19 cellular contexts compared by ENCODE assay signal in the genomic region with DNA sequence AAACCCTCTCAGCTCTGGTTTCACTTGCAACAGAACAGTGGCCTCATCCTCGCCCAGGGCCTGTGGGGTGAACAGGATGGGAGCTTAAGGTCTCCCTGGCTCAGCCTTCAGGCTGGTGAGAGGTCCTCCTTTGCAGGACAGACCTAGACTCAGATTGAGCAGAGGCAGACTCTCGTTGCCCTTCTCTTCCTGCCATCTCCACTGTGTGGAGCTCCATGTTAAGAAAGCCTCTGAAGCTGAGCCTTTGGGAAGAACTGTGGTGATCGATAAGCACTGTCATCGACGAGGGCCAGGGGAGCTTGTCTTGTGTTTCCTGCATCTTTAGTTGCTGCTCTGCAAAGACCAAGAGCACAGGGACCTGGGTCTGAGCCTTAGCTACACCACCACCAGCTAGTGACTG. TPM values are rescaled to one million over a fixed set of nuclear protein-coding genes. Genes with fewer than 3 reads are reported as not detected.
DNase-seq lines count a peak whose midpoint lies in the region; ATAC-seq, FAIRE-seq and TF ChIP-seq lines count a peak whose summit lies in the region.
"Had no signal": no experiment of that assay in that cellular context is flagged by ENCODE, and none has a peak within 500 bp of the region (broad histone marks: within the 10 kb centered on the region; RNA-seq: fewer than 3 reads in every experiment).

No MANE protein-coding gene starts in this region.

- H3K4me2 ChIP-seq in mesendoderm (ENCODE audit: low read length) = no peak overlapping the region
- H3K4me2 ChIP-seq: BLaER1 treated with 17β-estradiol and CSF1 and Interleukin-3, amounts not matched to agents 10 nM and 100 nM had no signal

- FAIRE-seq in D721Med (lab: Jason Lieb, UNC) = no peak
- FAIRE-seq: GM12892, HTR-8/SVneo had no signal

- DNase-seq in D721Med (ENCODE audit: insufficient read length, low spot score) = no peak
- peak; percentile 4 for DNase-seq in NCI-H69 (lab: John Stamatoyannopoulos, UW)
- DNase-seq in endodermal cell = no peak
- DNase-seq in mesendoderm = no peak
- no peak for DNase-seq in hypothalamus (lab: John Stamatoyannopoulos, UW)
- DNase-seq: CD8-positive, alpha-beta memory T cell; H7; NCI-H1105 treated with DMSO at 0.1 percent for 48 hours; NCI-H187 treated with DMSO at 0.1 percent for 48 hours; NCI-H526 treated with DMSO at 0.1 percent for 48 hours had no signal

- H3K56ac ChIP-seq in mesendoderm (ENCODE audit: low read length) = no peak overlapping the region

- no peaks in the 10 kb centered on the region for H3K4me1 Mint-ChIP-seq in endodermal cell
- H3K4me1 Mint-ChIP-seq: CD8-positive, alpha-beta memory T cell had no signal

- no peak overlapping the region for H2AK5ac ChIP-seq in mesendoderm (ENCODE audit: low read length)

- H3K27me3 ChIP-seq in endodermal cell (ENCODE audit: control insufficient read depth, insufficient read depth, low read length, poor library complexity, severe bottlenecking) (no peaks in the 10 kb centered on the region), mesendoderm (ENCODE audit: insufficient read depth, low read length, poor library complexity) (no peaks in the 10 kb centered on the region)
- H3K27me3 ChIP-seq: BLaER1 treated with 17β-estradiol and CSF1 and Interleukin-3, amounts not matched to agents 10 nM and 100 nM had no signal

- H3K79me2 ChIP-seq in mesendoderm (ENCODE audit: control insufficient read depth, insufficient read depth, low read length) = no peaks in the 10 kb centered on the region

- H4K5ac ChIP-seq in mesendoderm (ENCODE audit: low read length) = no peak overlapping the region

- no peaks in the 10 kb centered on the region for H3K79me1 ChIP-seq in mesendoderm (ENCODE audit: low read length)

- no peak overlapping the region for H2BK5ac ChIP-seq in mesendoderm (ENCODE audit: low read length)

- H3K4me1 ChIP-seq in endodermal cell (ENCODE audit: control insufficient read depth, insufficient read depth, low read length) (no peaks in the 10 kb centered on the region), mesendoderm (ENCODE audit: control insufficient read depth, low read depth, low read length) (no peaks in the 10 kb centered on the region)
- H3K4me1 ChIP-seq: BLaER1 treated with 17β-estradiol and CSF1 and Interleukin-3, amounts not matched to agents 10 nM and 100 nM had no signal

- no peak overlapping the region for H2BK15ac ChIP-seq in mesendoderm (replicated peaks; ENCODE audit: low read depth)

- H3K23ac ChIP-seq in mesendoderm (ENCODE audit: low read length) = peak overlapping the region; percentile 45

- no peaks in the 10 kb centered on the region for H3K36me3 Mint-ChIP-seq in endodermal cell (ENCODE audit: low read depth)
- H3K36me3 Mint-ChIP-seq: CD8-positive, alpha-beta memory T cell had no signal

- WGBS in endodermal cell (ENCODE audit: insufficient coverage in 1 of 2, insufficient read length in 1 of 2), 2 experiments = 71 to 81% methylated on average over 3 to 5 of the region's 5 CpGs
- WGBS in mesendoderm (ENCODE audit: extremely low coverage, insufficient coverage, low lambda C conversion rate) = no CpG with 5 or more reads among the region's 5 CpGs

- H3K27me3 Mint-ChIP-seq in endodermal cell (ENCODE audit: insufficient read depth) = peaks cover 3% of the 10 kb centered on the region

- H3K9me3 Mint-ChIP-seq in endodermal cell = no peaks in the 10 kb centered on the region
- H3K9me3 Mint-ChIP-seq: CD8-positive, alpha-beta memory T cell had no signal

- H3K27ac ChIP-seq in endodermal cell (ENCODE audit: low read depth, low read length) (no peak overlapping the region), mesendoderm (ENCODE audit: low read depth, low read length) (no peak overlapping the region)
- H3K27ac ChIP-seq: BLaER1 treated with 17β-estradiol and CSF1 and Interleukin-3, amounts not matched to agents 10 nM and 100 nM had no signal

- H3K4ac ChIP-seq in mesendoderm (ENCODE audit: low read depth, low read length) = no peak overlapping the region

- H3K36me3 ChIP-seq in endodermal cell (ENCODE audit: control insufficient read depth, insufficient read depth, low read length) = no peaks in the 10 kb centered on the region
- no peaks in the 10 kb centered on the region for H3K36me3 ChIP-seq in mesendoderm (ENCODE audit: control insufficient read depth, insufficient read depth, low read length)
- H3K36me3 ChIP-seq: BLaER1 treated with 17β-estradiol and CSF1 and Interleukin-3, amounts not matched to agents 10 nM and 100 nM had no signal

- no peaks in the 10 kb centered on the region for H3K9me3 ChIP-seq in endodermal cell (ENCODE audit: control insufficient read depth, low read length)
- H3K9me3 ChIP-seq: BLaER1 treated with 17β-estradiol and CSF1 and Interleukin-3, amounts not matched to agents 10 nM and 100 nM had no signal

- ATAC-seq in HG03175 (IDR thresholded peaks at IDR 0.05; ENCODE audit: unreplicated experiment) (no peak), GM21528 (IDR thresholded peaks at IDR 0.05; ENCODE audit: low FRiP score, unreplicated experiment) (no peak)
- ATAC-seq: Right ventricle myocardium inferior had no signal

- no peak overlapping the region for H3K27ac Mint-ChIP-seq in endodermal cell
- H3K27ac Mint-ChIP-seq: CD8-positive, alpha-beta memory T cell had no signal

- no peak overlapping the region for H2BK120ac ChIP-seq in mesendoderm (ENCODE audit: low read depth, low read length)

- TF ChIP-seq CTCF in D721Med (IDR thresholded peaks at IDR 0.05; ENCODE audit: insufficient read depth, missing control alignments) (peak; percentile 12), endodermal cell (conservative IDR thresholded peaks at IDR 0.05) (peak; percentile 51)

- H3K9ac ChIP-seq in endodermal cell (ENCODE audit: extremely low read depth, low read length, poor library complexity, severe bottlenecking) (no peak overlapping the region), mesendoderm (ENCODE audit: low read length) (no peak overlapping the region)
- H3K9ac ChIP-seq: BLaER1 treated with 17β-estradiol and CSF1 and Interleukin-3, amounts not matched to agents 10 nM and 100 nM had no signal

- H3K4me3 ChIP-seq in endodermal cell (ENCODE audit: low read length) (no peak overlapping the region), mesendoderm (ENCODE audit: low read length) (no peak overlapping the region)
- H3K4me3 ChIP-seq: BLaER1 treated with 17β-estradiol and CSF1 and Interleukin-3, amounts not matched to agents 10 nM and 100 nM had no signal

- H3K18ac ChIP-seq in mesendoderm (ENCODE audit: low read length) = no peak overlapping the region

- H4K8ac ChIP-seq in mesendoderm (ENCODE audit: low read depth, low read length) = no peak overlapping the region

- H3K4me3 Mint-ChIP-seq in endodermal cell = no peak overlapping the region
- H3K4me3 Mint-ChIP-seq: CD8-positive, alpha-beta memory T cell had no signal

RNA-seq across cellular contexts. Expression of a gene that starts 37.8 kb away (rescaled TPM):
- total RNA-seq in endodermal cell = 1 to 10 TPM; 2.0 to 2.2 TPM
- polyA plus RNA-seq in endodermal cell (2013, experiment 1 of 2) = 1.1 TPM
- polyA plus RNA-seq in endodermal cell (2013, experiment 2 of 2) = 0.79 TPM
- polyA plus RNA-seq in mesendoderm (2013, experiment 1 of 2) = 0.66 TPM
- polyA plus RNA-seq in mesendoderm (2013, experiment 2 of 2) = 0.64 TPM
- total RNA-seq: CD8-positive, alpha-beta memory T cell; Daoy; LHCN-M2 had no signal
- polyA plus RNA-seq: AG04450; CD8-positive, alpha-beta memory T cell had no signal
